9 cellular contexts compared by ENCODE assay signal in genomic region chr22:50271519-50271970, GRCh38. TPM values are rescaled to one million over a fixed set of nuclear protein-coding genes. Genes with fewer than 3 reads are reported as not detected.
DNase-seq lines count a peak whose midpoint lies in the region; ATAC-seq and TF ChIP-seq lines count a peak whose summit lies in the region.
"Had no signal": no experiment of that assay in that cellular context is flagged by ENCODE, and none has a peak within 500 bp of the region (broad histone marks: within the 10 kb centered on the region; RNA-seq: fewer than 3 reads in every experiment).

No MANE protein-coding gene starts in this region.

- ATAC-seq in GM18907 (IDR thresholded peaks at IDR 0.05; ENCODE audit: unreplicated experiment): no peak

- H3K4me1 ChIP-seq in BE2C (peaks cover 17% of the 10 kb centered on the region), cardiac muscle cell (ENCODE audit: low read depth) (peaks cover 9% of the 10 kb centered on the region)

- no peak overlapping the region for H3K27ac Mint-ChIP-seq in activated naive CD4-positive, alpha-beta T cell treated with anti-CD3 and anti-CD28 coated beads, Interleukin-2, amount 10 ng/mL, durations not matched to agents 7 days and 5 days

- no peak overlapping the region for H3K27ac ChIP-seq in cardiac muscle cell
- H3K27ac ChIP-seq: HL-60 had no signal

- no peak for TF ChIP-seq CTCF in BE2C (IDR thresholded peaks at IDR 0.05; ENCODE audit: low read depth, low read length)
- TF ChIP-seq CTCF in cardiac muscle cell (IDR thresholded peaks at IDR 0.05; ENCODE audit: low read depth, low read length): no peak

- H3K4me1 Mint-ChIP-seq in activated naive CD4-positive, alpha-beta T cell treated with anti-CD3 and anti-CD28 coated beads, Interleukin-2, amount 10 ng/mL, durations not matched to agents 7 days and 5 days: peaks cover 19% of the 10 kb centered on the region

- peaks cover 5% of the 10 kb centered on the region for H3K27me3 ChIP-seq in BE2C
- H3K27me3 ChIP-seq in H7 (ENCODE audit: control insufficient read depth, insufficient read depth, low read length): peaks cover 50% of the 10 kb centered on the region
- peaks cover 62% of the 10 kb centered on the region for H3K27me3 ChIP-seq in cardiac muscle cell

- DNase-seq in BE2C (peak; percentile 87), H7 (peak; percentile 98), OCI-M1 (lab: John Stamatoyannopoulos, UW) (peak; percentile 82), cardiac muscle cell (ENCODE audit: low read depth in 1 of 2, low spot score in 1 of 2) (peak; percentile 64 to 78), renal cortical epithelial cell (ENCODE audit: low read depth) (peak; percentile 15), amniotic stem cell (lab: John Stamatoyannopoulos, UW) (no peak)
- peak; percentile 74 for DNase-seq in activated naive CD4-positive, alpha-beta T cell treated with anti-CD3 and anti-CD28 coated beads, Interleukin-2, amount 10 ng/mL, durations not matched to agents 7 days and 5 days

- peaks cover 57% of the 10 kb centered on the region for H3K27me3 Mint-ChIP-seq in activated naive CD4-positive, alpha-beta T cell treated with anti-CD3 and anti-CD28 coated beads, Interleukin-2, amount 10 ng/mL, durations not matched to agents 7 days and 5 days

- H3K36me3 Mint-ChIP-seq in activated naive CD4-positive, alpha-beta T cell treated with anti-CD3 and anti-CD28 coated beads, Interleukin-2, amount 10 ng/mL, durations not matched to agents 7 days and 5 days: no peaks in the 10 kb centered on the region

- H3K36me3 ChIP-seq in BE2C (peaks cover 13% of the 10 kb centered on the region), H7 (replicated peaks; ENCODE audit: control insufficient read depth, insufficient read depth, low read length) (peaks cover 2% of the 10 kb centered on the region), cardiac muscle cell (no peaks in the 10 kb centered on the region)

- H3K9me3 ChIP-seq in BE2C: no peaks in the 10 kb centered on the region
- H3K9me3 ChIP-seq in cardiac muscle cell (ENCODE audit: low read depth): no peaks in the 10 kb centered on the region

- CTCF ChIA-PET in activated naive CD4-positive, alpha-beta T cell treated with anti-CD3 and anti-CD28 coated beads, Interleukin-2, amount 10 ng/mL, durations not matched to agents 7 days and 5 days (lab: Charles Lee): interaction anchor here (1.2 to 1.6 kb wide), 2 partner anchors 19 to 70 kb away, joined by 7 to 11 read pairs; no protein-coding TSS in a partner anchor

- H3K9me3 Mint-ChIP-seq in activated naive CD4-positive, alpha-beta T cell treated with anti-CD3 and anti-CD28 coated beads, Interleukin-2, amount 10 ng/mL, durations not matched to agents 7 days and 5 days: no peaks in the 10 kb centered on the region

- no peak overlapping the region for H3K4me3 Mint-ChIP-seq in activated naive CD4-positive, alpha-beta T cell treated with anti-CD3 and anti-CD28 coated beads, Interleukin-2, amount 10 ng/mL, durations not matched to agents 7 days and 5 days

- H3K4me3 ChIP-seq in BE2C (ENCODE audit: low read depth, low read length): peak overlapping the region; percentile 65
- H3K4me3 ChIP-seq in H7 (ENCODE audit: insufficient read depth, low read depth, low read length): peak overlapping the region; percentile 22
- H3K4me3 ChIP-seq in cardiac muscle cell: peak overlapping the region; percentile 20

RNA-seq across cellular contexts. Expression of gene MAPK11, which starts 1.4 kb away (rescaled TPM):
- 38.3 TPM for polyA plus RNA-seq in BE2C (2012; ENCODE audit: insufficient read depth, insufficient read length, low read depth)
- total RNA-seq in H7 (2014; rRNA removed; shearing (Covaris generic)): 1.4 and 2.4 TPM in 2 replicates
- total RNA-seq in cardiac muscle cell: 0.49 and 0.63 TPM in 2 replicates
- polyA plus RNA-seq in cardiac muscle cell: 0.12 TPM in 1 of 2 replicates, not detected in the other
- 9.9 and 10.2 TPM in 2 replicates for total RNA-seq in renal cortical epithelial cell

RNA-seq across cellular contexts. Expression of gene MAPK12, which starts 10.1 kb away (rescaled TPM):
- 189 TPM for polyA plus RNA-seq in BE2C (2012; ENCODE audit: insufficient read depth, insufficient read length, low read depth)
- 21.2 and 23.8 TPM in 2 replicates for total RNA-seq in H7 (2014; rRNA removed; shearing (Covaris generic))
- total RNA-seq in cardiac muscle cell (45.5 and 52.1 TPM in 2 replicates), renal cortical epithelial cell (22.0 and 26.0 TPM in 2 replicates)
- polyA plus RNA-seq in cardiac muscle cell: 61.5 and 67.1 TPM in 2 replicates

RNA-seq across cellular contexts. Expression of gene HDAC10, which starts 20.5 kb away (rescaled TPM):
- 151 TPM for polyA plus RNA-seq in BE2C (2012; ENCODE audit: insufficient read depth, insufficient read length, low read depth)
- 15.7 and 22.4 TPM in 2 replicates for total RNA-seq in H7 (2014; rRNA removed; shearing (Covaris generic))
- total RNA-seq in cardiac muscle cell (28.4 and 57.3 TPM in 2 replicates), renal cortical epithelial cell (19.8 and 48.9 TPM in 2 replicates)
- polyA plus RNA-seq in cardiac muscle cell: 19.8 and 20.8 TPM in 2 replicates

RNA-seq across cellular contexts. Expression of gene TUBGCP6, which starts 26.7 kb away (rescaled TPM):
- polyA plus RNA-seq in BE2C (2012; ENCODE audit: insufficient read depth, insufficient read length, low read depth): 80.6 TPM
- 24.0 and 31.6 TPM in 2 replicates for total RNA-seq in H7 (2014; rRNA removed; shearing (Covaris generic))
- total RNA-seq in cardiac muscle cell (32.9 and 46.1 TPM in 2 replicates), renal cortical epithelial cell (26.2 and 34.5 TPM in 2 replicates)
- polyA plus RNA-seq in cardiac muscle cell: 32.6 and 48.3 TPM in 2 replicates

RNA-seq across cellular contexts. Expression of gene PLXNB2, which starts 35.9 kb away (rescaled TPM):
- 287 TPM for polyA plus RNA-seq in BE2C (2012; ENCODE audit: insufficient read depth, insufficient read length, low read depth)
- 33.4 and 39.8 TPM in 2 replicates for total RNA-seq in H7 (2014; rRNA removed; shearing (Covaris generic))
- total RNA-seq in cardiac muscle cell (142 and 195 TPM in 2 replicates), renal cortical epithelial cell (98.8 and 582 TPM in 2 replicates)
- polyA plus RNA-seq in cardiac muscle cell: 77.0 and 83.2 TPM in 2 replicates
